ENCODE assay signal across 1 cellular context in genomic region chr18:2515908-2516625, GRCh38.
TF ChIP-seq lines count a peak whose summit lies in the region.

No MANE protein-coding gene starts in this region.

TF ChIP-seq in GM23338, 12 proteins besides CTCF, POLR2A, EP300 and RAD21 (continued from another document):
- TF ChIP-seq ZNF462 (CRISPR knock-in tag; IDR thresholded peaks at IDR 0.05): no peak
- no peak for TF ChIP-seq CREB1 (CRISPR knock-in tag; IDR thresholded peaks at IDR 0.05; ENCODE audit: low read depth)
- TF ChIP-seq ZNF331 (CRISPR knock-in tag; IDR thresholded peaks at IDR 0.05; ENCODE audit: low read depth): no peak
- no peak for TF ChIP-seq JUNB (IDR thresholded peaks at IDR 0.05; ENCODE audit: unreplicated experiment)
- TF ChIP-seq ETS1 (IDR thresholded peaks at IDR 0.05): no peak
